ENCODE assay signal across 2 cellular contexts in the genomic region with DNA sequence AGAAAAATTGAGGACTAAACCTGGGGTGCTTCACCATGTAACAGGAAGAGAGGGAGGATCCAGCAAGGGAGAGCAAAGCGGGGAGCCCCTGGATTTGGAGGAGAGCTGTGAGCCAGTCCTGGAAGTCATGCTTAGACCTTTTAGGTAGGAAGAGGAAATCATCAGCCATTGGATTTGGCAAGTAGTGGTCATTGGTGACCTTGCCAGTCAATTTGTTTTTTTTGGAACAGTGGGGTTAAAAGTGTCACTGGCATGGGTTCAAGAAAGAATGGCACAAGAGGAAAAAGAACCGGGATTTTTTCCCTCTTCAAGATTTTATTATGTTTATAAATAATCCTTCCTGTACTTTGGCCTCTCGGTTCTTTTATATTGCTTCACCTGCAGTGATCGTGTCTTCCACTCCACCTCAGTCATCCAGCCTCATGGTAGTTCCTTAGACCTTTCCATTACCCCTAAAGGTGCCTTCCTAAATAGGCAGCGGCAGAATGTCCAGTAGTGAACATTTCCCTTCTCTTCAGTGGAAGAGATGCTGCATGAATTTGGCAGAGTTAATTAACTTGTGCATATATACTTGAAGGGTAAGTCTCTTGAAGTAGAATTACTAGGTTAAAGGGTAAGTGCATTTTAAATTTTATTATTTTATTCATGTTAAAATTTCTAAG.
TF ChIP-seq lines count a peak whose summit lies in the region.

No MANE protein-coding gene starts in this region.

TF ChIP-seq in liver, 16 proteins besides CTCF, POLR2A, EP300 and RAD21 (continued from another document):
- TF ChIP-seq, protein P1, sequence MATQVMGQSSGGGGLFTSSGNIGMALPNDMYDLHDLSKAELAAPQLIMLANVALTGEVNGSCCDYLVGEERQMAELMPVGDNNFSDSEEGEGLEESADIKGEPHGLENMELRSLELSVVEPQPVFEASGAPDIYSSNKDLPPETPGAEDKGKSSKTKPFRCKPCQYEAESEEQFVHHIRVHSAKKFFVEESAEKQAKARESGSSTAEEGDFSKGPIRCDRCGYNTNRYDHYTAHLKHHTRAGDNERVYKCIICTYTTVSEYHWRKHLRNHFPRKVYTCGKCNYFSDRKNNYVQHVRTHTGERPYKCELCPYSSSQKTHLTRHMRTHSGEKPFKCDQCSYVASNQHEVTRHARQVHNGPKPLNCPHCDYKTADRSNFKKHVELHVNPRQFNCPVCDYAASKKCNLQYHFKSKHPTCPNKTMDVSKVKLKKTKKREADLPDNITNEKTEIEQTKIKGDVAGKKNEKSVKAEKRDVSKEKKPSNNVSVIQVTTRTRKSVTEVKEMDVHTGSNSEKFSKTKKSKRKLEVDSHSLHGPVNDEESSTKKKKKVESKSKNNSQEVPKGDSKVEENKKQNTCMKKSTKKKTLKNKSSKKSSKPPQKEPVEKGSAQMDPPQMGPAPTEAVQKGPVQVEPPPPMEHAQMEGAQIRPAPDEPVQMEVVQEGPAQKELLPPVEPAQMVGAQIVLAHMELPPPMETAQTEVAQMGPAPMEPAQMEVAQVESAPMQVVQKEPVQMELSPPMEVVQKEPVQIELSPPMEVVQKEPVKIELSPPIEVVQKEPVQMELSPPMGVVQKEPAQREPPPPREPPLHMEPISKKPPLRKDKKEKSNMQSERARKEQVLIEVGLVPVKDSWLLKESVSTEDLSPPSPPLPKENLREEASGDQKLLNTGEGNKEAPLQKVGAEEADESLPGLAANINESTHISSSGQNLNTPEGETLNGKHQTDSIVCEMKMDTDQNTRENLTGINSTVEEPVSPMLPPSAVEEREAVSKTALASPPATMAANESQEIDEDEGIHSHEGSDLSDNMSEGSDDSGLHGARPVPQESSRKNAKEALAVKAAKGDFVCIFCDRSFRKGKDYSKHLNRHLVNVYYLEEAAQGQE (IDR thresholded peaks at IDR 0.05) = no peak
- TF ChIP-seq TAF1 (conservative IDR thresholded peaks at IDR 0.05) (no peak), JUND (IDR thresholded peaks at IDR 0.05) (no peak), FOXA2 (IDR thresholded peaks at IDR 0.05) (no peak), YY1 (IDR thresholded peaks at IDR 0.05) (peak; percentile 57), FOXA1 (IDR thresholded peaks at IDR 0.05) (no peak), RXRA (IDR thresholded peaks at IDR 0.05) (peak; percentile 67 to 72), SP1 (IDR thresholded peaks at IDR 0.05) (no peak), HNF4A (conservative IDR thresholded peaks at IDR 0.05) (peak; percentile 43 to 49), EGR1 (IDR thresholded peaks at IDR 0.05; ENCODE audit: low read depth in 2 of 2) (no peak)

TF ChIP-seq in HepG2, 621 proteins besides CTCF, POLR2A, EP300 and RAD21 (continued from another document):
- no peak for TF ChIP-seq ZNF790 (CRISPR knock-in tag; IDR thresholded peaks at IDR 0.05; ENCODE audit: borderline replicate concordance)
- TF ChIP-seq, protein P2, sequence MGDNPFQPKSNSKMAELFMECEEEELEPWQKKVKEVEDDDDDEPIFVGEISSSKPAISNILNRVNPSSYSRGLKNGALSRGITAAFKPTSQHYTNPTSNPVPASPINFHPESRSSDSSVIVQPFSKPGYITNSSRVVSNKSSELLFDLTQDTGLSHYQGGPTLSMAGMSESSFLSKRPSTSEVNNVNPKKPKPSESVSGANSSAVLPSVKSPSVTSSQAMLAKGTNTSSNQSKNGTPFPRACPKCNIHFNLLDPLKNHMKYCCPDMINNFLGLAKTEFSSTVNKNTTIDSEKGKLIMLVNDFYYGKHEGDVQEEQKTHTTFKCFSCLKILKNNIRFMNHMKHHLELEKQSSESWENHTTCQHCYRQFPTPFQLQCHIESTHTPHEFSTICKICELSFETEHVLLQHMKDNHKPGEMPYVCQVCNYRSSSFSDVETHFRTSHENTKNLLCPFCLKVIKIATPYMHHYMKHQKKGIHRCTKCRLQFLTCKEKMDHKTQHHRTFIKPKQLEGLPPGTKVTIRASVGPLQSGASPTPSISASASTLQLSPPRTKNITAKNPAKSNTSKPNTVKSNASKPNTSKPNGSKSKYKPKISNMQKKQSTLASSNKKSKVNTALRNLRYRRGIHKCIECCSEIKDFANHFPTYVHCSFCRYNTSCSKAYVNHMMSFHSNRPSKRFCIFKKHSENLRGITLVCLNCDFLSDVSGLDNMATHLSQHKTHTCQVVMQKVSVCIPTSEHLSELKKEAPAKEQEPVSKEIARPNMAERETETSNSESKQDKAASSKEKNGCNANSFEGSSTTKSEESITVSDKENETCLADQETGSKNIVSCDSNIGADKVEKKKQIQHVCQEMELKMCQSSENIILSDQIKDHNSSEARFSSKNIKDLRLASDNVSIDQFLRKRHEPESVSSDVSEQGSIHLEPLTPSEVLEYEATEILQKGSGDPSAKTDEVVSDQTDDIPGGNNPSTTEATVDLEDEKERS (CRISPR knock-in tag; IDR thresholded peaks at IDR 0.05) = no peak
- TF ChIP-seq ZNF256 (CRISPR knock-in tag; conservative IDR thresholded peaks at IDR 0.05) = no peak
- no peak for TF ChIP-seq ZKSCAN8 (CRISPR knock-in tag; IDR thresholded peaks at IDR 0.05; ENCODE audit: borderline replicate concordance)
- TF ChIP-seq, protein P3, sequence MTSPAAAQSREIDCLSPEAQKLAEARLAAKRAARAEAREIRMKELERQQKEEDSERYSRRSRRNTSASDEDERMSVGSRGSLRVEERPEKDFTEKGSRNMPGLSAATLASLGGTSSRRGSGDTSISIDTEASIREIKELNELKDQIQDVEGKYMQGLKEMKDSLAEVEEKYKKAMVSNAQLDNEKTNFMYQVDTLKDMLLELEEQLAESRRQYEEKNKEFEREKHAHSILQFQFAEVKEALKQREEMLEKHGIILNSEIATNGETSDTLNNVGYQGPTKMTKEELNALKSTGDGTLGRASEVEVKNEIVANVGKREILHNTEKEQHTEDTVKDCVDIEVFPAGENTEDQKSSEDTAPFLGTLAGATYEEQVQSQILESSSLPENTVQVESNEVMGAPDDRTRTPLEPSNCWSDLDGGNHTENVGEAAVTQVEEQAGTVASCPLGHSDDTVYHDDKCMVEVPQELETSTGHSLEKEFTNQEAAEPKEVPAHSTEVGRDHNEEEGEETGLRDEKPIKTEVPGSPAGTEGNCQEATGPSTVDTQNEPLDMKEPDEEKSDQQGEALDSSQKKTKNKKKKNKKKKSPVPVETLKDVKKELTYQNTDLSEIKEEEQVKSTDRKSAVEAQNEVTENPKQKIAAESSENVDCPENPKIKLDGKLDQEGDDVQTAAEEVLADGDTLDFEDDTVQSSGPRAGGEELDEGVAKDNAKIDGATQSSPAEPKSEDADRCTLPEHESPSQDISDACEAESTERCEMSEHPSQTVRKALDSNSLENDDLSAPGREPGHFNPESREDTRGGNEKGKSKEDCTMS (CRISPR knock-in tag; conservative IDR thresholded peaks at IDR 0.05) = no peak
